Comparison of ENCODE assay signal across 7 cellular contexts in the genomic region with DNA sequence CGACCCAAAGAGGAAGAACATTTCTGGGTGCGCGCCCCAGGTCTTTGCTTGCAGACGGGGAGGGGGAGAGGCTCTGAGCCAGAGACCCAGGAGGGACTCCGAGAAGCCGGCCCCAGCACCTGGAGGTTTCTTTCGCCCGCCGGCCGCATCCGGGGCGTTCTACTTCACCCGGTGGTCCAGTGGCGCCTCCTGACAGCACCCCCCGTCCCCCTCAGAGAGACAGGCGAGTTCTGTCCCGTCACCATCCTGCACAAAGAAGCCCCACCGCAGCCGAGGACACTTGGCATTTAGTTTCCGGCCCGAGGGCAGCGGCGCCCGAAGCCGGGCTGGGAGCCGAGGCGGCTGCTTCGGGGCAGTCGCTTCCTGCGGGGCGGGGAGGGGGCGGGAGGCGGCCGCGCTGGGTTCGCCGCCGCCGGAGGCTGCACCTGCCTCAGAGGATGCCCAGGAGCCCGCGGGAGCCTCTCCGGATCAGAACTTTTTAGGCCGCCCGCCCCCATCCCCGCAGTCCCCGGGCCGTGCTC. TPM values are rescaled to one million over a fixed set of nuclear protein-coding genes. Genes with fewer than 3 reads are reported as not detected.
A peak's percentile ranks its signal among the peaks of the same experiment; 100 is the strongest.
DNase-seq lines count a peak whose midpoint lies in the region; ATAC-seq and TF ChIP-seq lines count a peak whose summit lies in the region.

A gene (plus strand): TSS at position 424 of the 521 bp plus-strand sequence.

- ATAC-seq in GM19324 (IDR thresholded peaks at IDR 0.05; ENCODE audit: low FRiP score, unreplicated experiment) (peak; percentile 18), GM19397 (IDR thresholded peaks at IDR 0.05; ENCODE audit: unreplicated experiment) (no peak)

- DNase-seq in NCI-H460 (ENCODE audit: extremely low read depth, low read depth) (no peak), cerebellum (ENCODE audit: low spot score) (peak; percentile 4), lower leg skin (ENCODE audit: low spot score in 2 of 2) (no peak), thyroid gland (peak in 1 of 2 donors; percentile 27), Ammon's horn (ENCODE audit: low spot score) (no peak)

- H3K9me3 ChIP-seq in thyroid gland, result no peaks in the 10 kb centered on the region

- H3K4me3 ChIP-seq in lower leg skin (ENCODE audit: low read depth, poor library complexity, severe bottlenecking) (peak within 1 kb of the TSS; percentile 29), thyroid gland (replicated peaks in 1 of 3) (peak within 1 kb of the TSS; percentile 66 to 71 (median 67))

- H3K27ac ChIP-seq in thyroid gland, result peak within 1 kb of the TSS; percentile 33 to 85 (median 64)

- H3K27me3 ChIP-seq in thyroid gland, result no peaks in the 10 kb centered on the region

- TF ChIP-seq POLR2A in lower leg skin (IDR thresholded peaks at IDR 0.05) (no peak), thyroid gland (IDR thresholded peaks at IDR 0.05) (no peak)

- 0 to 1% methylated on average over 7 to 44 of the region's 47 CpGs for WGBS in lower leg skin, 2 donors
- WGBS in thyroid gland, 2 donors, result no CpG with 5 or more reads among the region's 47 CpGs

- intact Hi-C loops in lower leg skin (cut with DNase I; ENCODE audit: low total_unique reads), result no loop called here
- intact Hi-C loops in thyroid gland (cut with DNase I), result loop anchor here (10.0 kb wide), 1 partner anchor 151 kb away; no protein-coding TSS in a partner anchor

- TF ChIP-seq CTCF in lower leg skin (IDR thresholded peaks at IDR 0.05), result no peak
- TF ChIP-seq CTCF in thyroid gland (IDR thresholded peaks at IDR 0.05), result no peak

- peaks cover 0 to 14% of the 10 kb centered on the region in 2 donors for H3K4me1 ChIP-seq in thyroid gland

- no peaks in the 10 kb centered on the region for H3K36me3 ChIP-seq in thyroid gland

RNA-seq across cellular contexts. Expression of the gene that starts here (rescaled TPM):
- total RNA-seq in NCI-H460 (2014; rRNA removed; shearing (Covaris generic)), result 9.6 and 10.9 TPM in 2 replicates
- polyA plus RNA-seq in NCI-H460 (2014; cell fraction: nucleus; rRNA removed), result 1.3 and 2.1 TPM in 2 replicates
- total RNA-seq in cerebellum, result 50.7 TPM
- total RNA-seq in lower leg skin, result 1 to 10 TPM in 1 of 4 donors, under 1 TPM in 3; 0.15 to 1.2 (median 0.58) TPM
- 10 to 100 TPM in 3 of 4 donors, 1 to 10 TPM in 1; 7.7 to 49.9 (median 25.9) TPM for total RNA-seq in thyroid gland
